In the genomic region with DNA sequence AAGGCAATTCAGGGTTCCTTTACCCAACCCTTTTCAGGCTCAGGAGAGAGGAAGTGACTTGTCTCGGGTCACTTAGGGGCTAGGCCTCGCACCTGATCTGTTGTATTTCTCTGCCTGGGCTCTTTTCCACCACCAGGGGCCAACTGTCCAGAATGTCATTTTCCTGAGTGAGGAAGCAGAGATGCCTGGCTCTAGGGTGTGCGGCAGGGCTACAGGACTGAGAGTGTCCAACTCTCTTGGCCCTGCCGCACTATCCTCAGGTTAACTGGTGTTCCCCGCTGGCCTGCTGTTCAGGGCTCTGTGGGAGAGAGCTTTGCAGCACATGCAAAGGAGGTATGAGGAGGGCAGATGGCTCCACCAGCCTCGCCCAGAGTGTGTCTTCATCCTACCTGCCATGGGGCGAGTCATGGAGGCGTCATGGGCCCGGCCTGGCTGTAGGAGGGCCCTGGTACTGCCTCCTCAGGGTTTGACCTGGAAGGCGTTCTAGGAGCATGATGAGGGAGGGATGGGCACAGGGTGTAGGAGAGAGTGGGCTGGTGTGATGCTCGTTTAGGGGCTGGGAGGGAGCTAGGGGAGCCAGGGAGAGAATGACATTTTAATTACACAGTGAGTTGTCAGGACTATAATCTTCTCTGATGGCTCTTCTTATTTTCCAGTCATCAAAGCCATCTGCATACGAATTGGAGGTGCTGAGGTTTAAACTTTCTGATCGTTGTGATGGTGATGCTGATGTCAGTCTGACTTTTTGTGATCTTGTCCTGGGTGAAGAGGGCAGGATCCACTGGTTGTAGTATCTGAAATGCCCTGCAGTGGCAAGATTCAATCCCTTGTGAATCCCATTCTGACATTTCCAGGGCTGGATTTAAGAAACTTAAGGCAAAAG, we compare ENCODE assay signal across 1 cellular context.
TF ChIP-seq lines count a peak whose summit lies in the region.

No MANE protein-coding gene starts in this region.

TF ChIP-seq in SK-N-SH treated with all-trans-retinoic acid at 6 μM for 48 hours, 23 proteins besides CTCF, POLR2A, EP300 and RAD21 (continued from another document):
- TF ChIP-seq ZNF565 (CRISPR knock-in tag; conservative IDR thresholded peaks at IDR 0.05; ENCODE audit: low read depth) (no peak), GLIS3 (CRISPR knock-in tag; IDR thresholded peaks at IDR 0.05) (no peak), ISL1 (CRISPR knock-in tag; IDR thresholded peaks at IDR 0.05) (no peak), PPARA (CRISPR knock-in tag; IDR thresholded peaks at IDR 0.05; ENCODE audit: borderline replicate concordance) (no peak), ESRRG (CRISPR knock-in tag; IDR thresholded peaks at IDR 0.05) (no peak), SNAI2 (CRISPR knock-in tag; IDR thresholded peaks at IDR 0.05) (no peak)
- TF ChIP-seq, protein P1, sequence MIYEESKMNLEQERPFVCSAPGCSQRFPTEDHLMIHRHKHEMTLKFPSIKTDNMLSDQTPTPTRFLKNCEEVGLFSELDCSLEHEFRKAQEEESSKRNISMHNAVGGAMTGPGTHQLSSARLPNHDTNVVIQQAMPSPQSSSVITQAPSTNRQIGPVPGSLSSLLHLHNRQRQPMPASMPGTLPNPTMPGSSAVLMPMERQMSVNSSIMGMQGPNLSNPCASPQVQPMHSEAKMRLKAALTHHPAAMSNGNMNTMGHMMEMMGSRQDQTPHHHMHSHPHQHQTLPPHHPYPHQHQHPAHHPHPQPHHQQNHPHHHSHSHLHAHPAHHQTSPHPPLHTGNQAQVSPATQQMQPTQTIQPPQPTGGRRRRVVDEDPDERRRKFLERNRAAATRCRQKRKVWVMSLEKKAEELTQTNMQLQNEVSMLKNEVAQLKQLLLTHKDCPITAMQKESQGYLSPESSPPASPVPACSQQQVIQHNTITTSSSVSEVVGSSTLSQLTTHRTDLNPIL (CRISPR knock-in tag; IDR thresholded peaks at IDR 0.05; ENCODE audit: low read depth), result no peak
- TF ChIP-seq, protein P2, sequence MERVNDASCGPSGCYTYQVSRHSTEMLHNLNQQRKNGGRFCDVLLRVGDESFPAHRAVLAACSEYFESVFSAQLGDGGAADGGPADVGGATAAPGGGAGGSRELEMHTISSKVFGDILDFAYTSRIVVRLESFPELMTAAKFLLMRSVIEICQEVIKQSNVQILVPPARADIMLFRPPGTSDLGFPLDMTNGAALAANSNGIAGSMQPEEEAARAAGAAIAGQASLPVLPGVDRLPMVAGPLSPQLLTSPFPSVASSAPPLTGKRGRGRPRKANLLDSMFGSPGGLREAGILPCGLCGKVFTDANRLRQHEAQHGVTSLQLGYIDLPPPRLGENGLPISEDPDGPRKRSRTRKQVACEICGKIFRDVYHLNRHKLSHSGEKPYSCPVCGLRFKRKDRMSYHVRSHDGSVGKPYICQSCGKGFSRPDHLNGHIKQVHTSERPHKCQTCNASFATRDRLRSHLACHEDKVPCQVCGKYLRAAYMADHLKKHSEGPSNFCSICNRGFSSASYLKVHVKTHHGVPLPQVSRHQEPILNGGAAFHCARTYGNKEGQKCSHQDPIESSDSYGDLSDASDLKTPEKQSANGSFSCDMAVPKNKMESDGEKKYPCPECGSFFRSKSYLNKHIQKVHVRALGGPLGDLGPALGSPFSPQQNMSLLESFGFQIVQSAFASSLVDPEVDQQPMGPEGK (CRISPR knock-in tag; IDR thresholded peaks at IDR 0.05; ENCODE audit: borderline replicate concordance), result no peak
